16 cellular contexts compared by ENCODE assay signal in genomic region chr6:44269168-44269920, GRCh38. TPM values are rescaled to one million over a fixed set of nuclear protein-coding genes. Genes with fewer than 3 reads are reported as not detected.
DNase-seq lines count a peak whose midpoint lies in the region; ATAC-seq, FAIRE-seq and TF ChIP-seq lines count a peak whose summit lies in the region.
"Had no signal": no experiment of that assay in that cellular context is flagged by ENCODE, and none has a peak within 500 bp of the region (broad histone marks: within the 10 kb centered on the region; RNA-seq: fewer than 3 reads in every experiment).

No MANE protein-coding gene starts in this region.

- peaks cover 12% of the 10 kb centered on the region for H4K20me1 ChIP-seq in astrocyte (ENCODE audit: insufficient read depth, low read length)

- H3K4me2 ChIP-seq in astrocyte (ENCODE audit: low read length) = no peak overlapping the region

- no peak for FAIRE-seq in astrocyte (lab: Jason Lieb, UNC)
- FAIRE-seq: colon, GM19239, small intestine had no signal

- H3K9me3 ChIP-seq in CD4-positive, CD25-positive, alpha-beta regulatory T cell (ENCODE audit: control insufficient read depth in 2 of 2, low read length in 2 of 2) = no peaks in the 10 kb centered on the region
- no peaks in the 10 kb centered on the region for H3K9me3 ChIP-seq in astrocyte (ENCODE audit: insufficient read depth, low read depth, low read length)
- H3K9me3 ChIP-seq: transverse colon had no signal

- H3K4me1 Mint-ChIP-seq in CD4-positive, CD25-positive, alpha-beta regulatory T cell = peaks cover 0 to 42% (median 19%) of the 10 kb centered on the region in 4 donors
- H3K4me1 Mint-ChIP-seq in astrocyte (ENCODE audit: low read depth, unreplicated experiment) (peaks cover 4% of the 10 kb centered on the region), naive B cell (peaks cover 31 to 45% (median 42%) of the 10 kb centered on the region in 3 donors)

- DNase-seq in CD4-positive, CD25-positive, alpha-beta regulatory T cell = no peak
- DNase-seq in ELR (ENCODE audit: low read depth) (peak; percentile 53), astrocyte (ENCODE audit: low read depth) (no peak), naive B cell (no peak), NCI-H2081 (lab: John Stamatoyannopoulos, UW) (no peak), DMS153 treated with DMSO at 0.1 percent for 48 hours (lab: John Stamatoyannopoulos, UW; ENCODE audit: unreplicated experiment) (no peak), GM19238 (ENCODE audit: insufficient read length, low spot score) (no peak)
- DNase-seq: DMS 273 treated with DMSO at 0.1 percent for 48 hours, MV-4-11, NCI-H446, small intestine, transverse colon had no signal

- H3K4me1 ChIP-seq in CD4-positive, CD25-positive, alpha-beta regulatory T cell (ENCODE audit: control insufficient read depth, insufficient read depth, low read length, poor library complexity, severe bottlenecking) = peaks cover 18% of the 10 kb centered on the region
- H3K4me1 ChIP-seq in astrocyte (ENCODE audit: insufficient read depth, low read length) = peaks cover 5% of the 10 kb centered on the region

- no peak for TF ChIP-seq CTCF in astrocyte (IDR thresholded peaks at IDR 0.05; ENCODE audit: insufficient read depth, low read depth, low read length)

- H3K9me3 Mint-ChIP-seq in CD4-positive, CD25-positive, alpha-beta regulatory T cell = peaks cover 0 to 2% (median 0%) of the 10 kb centered on the region in 7 donors
- H3K9me3 Mint-ChIP-seq in astrocyte (ENCODE audit: unreplicated experiment) (no peaks in the 10 kb centered on the region), naive B cell (no peaks in the 10 kb centered on the region)

- H3K4me3 ChIP-seq in CD4-positive, CD25-positive, alpha-beta regulatory T cell (ENCODE audit: low read depth, low read length) = no peak overlapping the region
- H3K4me3 ChIP-seq in astrocyte (ENCODE audit: insufficient read depth, low read depth, low read length) = no peak overlapping the region

- H3K4me3 Mint-ChIP-seq in CD4-positive, CD25-positive, alpha-beta regulatory T cell = peak overlapping the region; percentile 6 to 82 (median 70)
- H3K4me3 Mint-ChIP-seq in astrocyte (ENCODE audit: unreplicated experiment) (peak overlapping the region; percentile 78), naive B cell (peak overlapping the region; percentile 63 to 91 (median 73))

- H3K27me3 ChIP-seq in CD4-positive, CD25-positive, alpha-beta regulatory T cell (ENCODE audit: control insufficient read depth, insufficient read depth, low read length) = peaks cover 19% of the 10 kb centered on the region
- peaks cover 40% of the 10 kb centered on the region for H3K27me3 ChIP-seq in astrocyte (ENCODE audit: insufficient read depth, low read length)

- peaks cover 60% of the 10 kb centered on the region for H3K27me3 Mint-ChIP-seq in CD4-positive, CD25-positive, alpha-beta regulatory T cell
- H3K27me3 Mint-ChIP-seq in astrocyte (ENCODE audit: low read depth, unreplicated experiment) (peaks cover 53% of the 10 kb centered on the region), naive B cell (peaks cover 31 to 48% (median 41%) of the 10 kb centered on the region in 3 donors)

- peak overlapping the region in 1 of 3 donors; percentile 48 for H3K27ac Mint-ChIP-seq in CD4-positive, CD25-positive, alpha-beta regulatory T cell
- H3K27ac Mint-ChIP-seq in astrocyte (ENCODE audit: unreplicated experiment) = no peak overlapping the region
- peak overlapping the region in 1 of 6 donors; percentile 9 for H3K27ac Mint-ChIP-seq in naive B cell

- H3K36me3 Mint-ChIP-seq in CD4-positive, CD25-positive, alpha-beta regulatory T cell = peaks cover 3% of the 10 kb centered on the region
- H3K36me3 Mint-ChIP-seq in astrocyte (ENCODE audit: low read depth, unreplicated experiment) (no peaks in the 10 kb centered on the region), naive B cell (peaks cover 5% of the 10 kb centered on the region in 2 donors)

- H3K79me2 ChIP-seq in astrocyte (ENCODE audit: insufficient read depth, low read length) = peaks cover 5% of the 10 kb centered on the region

- H3K9ac ChIP-seq in astrocyte (ENCODE audit: low read length) = no peak overlapping the region

- H3K27ac ChIP-seq in CD4-positive, CD25-positive, alpha-beta regulatory T cell (ENCODE audit: insufficient read depth, low read length, poor library complexity, severe bottlenecking) = no peak overlapping the region
- no peak overlapping the region for H3K27ac ChIP-seq in astrocyte (ENCODE audit: low read depth, low read length)
- H3K27ac ChIP-seq: transverse colon had no signal

- H2AFZ ChIP-seq in astrocyte (ENCODE audit: low read depth, low read length) = no peak overlapping the region

- H3K36me3 ChIP-seq in CD4-positive, CD25-positive, alpha-beta regulatory T cell (ENCODE audit: control insufficient read depth, insufficient read depth, low read length) = no peaks in the 10 kb centered on the region
- H3K36me3 ChIP-seq in astrocyte (ENCODE audit: insufficient read depth, low read length) = no peaks in the 10 kb centered on the region
- H3K36me3 ChIP-seq: transverse colon had no signal

- no peak for ATAC-seq in CD4-positive, CD25-positive, alpha-beta regulatory T cell (ENCODE audit: low read depth in 2 of 2)
- ATAC-seq in naive B cell (ENCODE audit: low read depth in 2 of 2) = no peak
- ATAC-seq in GM18858 (IDR thresholded peaks at IDR 0.05; ENCODE audit: unreplicated experiment) = no peak

RNA-seq across cellular contexts. Expression of gene TMEM151B, which starts 0.9 kb away (rescaled TPM):
- total RNA-seq in CD4-positive, CD25-positive, alpha-beta regulatory T cell = not detected
- not detected for polyA plus RNA-seq in CD4-positive, CD25-positive, alpha-beta regulatory T cell
- 0.07 and 0.09 TPM in 2 replicates for total RNA-seq in astrocyte
- not detected for polyA plus RNA-seq in naive B cell (ENCODE audit: low read depth in 6 of 6)
- total RNA-seq: myocyte had no signal

RNA-seq across cellular contexts. Expression of gene NFKBIE, which starts 4.0 kb away (rescaled TPM):
- total RNA-seq in CD4-positive, CD25-positive, alpha-beta regulatory T cell = 53.8 TPM
- 1 to 10 TPM; 3.6 to 7.0 (median 6.1) TPM for polyA plus RNA-seq in CD4-positive, CD25-positive, alpha-beta regulatory T cell
- total RNA-seq in astrocyte = 10.1 and 11.0 TPM in 2 replicates
- 10 to 100 TPM; 22.1 to 30.8 (median 27.9) TPM for polyA plus RNA-seq in naive B cell (ENCODE audit: low read depth in 6 of 6)

RNA-seq across cellular contexts. Expression of gene SLC35B2, which starts 12.0 kb away (rescaled TPM):
- 14.8 TPM for total RNA-seq in CD4-positive, CD25-positive, alpha-beta regulatory T cell
- polyA plus RNA-seq in CD4-positive, CD25-positive, alpha-beta regulatory T cell = 10 to 100 TPM; 33.0 to 42.4 (median 36.8) TPM
- total RNA-seq in astrocyte = 61.8 and 66.6 TPM in 2 replicates
- 10 to 100 TPM; 24.2 to 38.6 (median 27.2) TPM for polyA plus RNA-seq in naive B cell (ENCODE audit: low read depth in 6 of 6)

RNA-seq across cellular contexts. Expression of gene HSP90AB1, which starts 22.4 kb away (rescaled TPM):
- 399 TPM for total RNA-seq in CD4-positive, CD25-positive, alpha-beta regulatory T cell
- polyA plus RNA-seq in CD4-positive, CD25-positive, alpha-beta regulatory T cell = 100 to 1,000 TPM; 264 to 426 (median 333) TPM
- 859 and 914 TPM in 2 replicates for total RNA-seq in astrocyte
- polyA plus RNA-seq in naive B cell (ENCODE audit: low read depth in 6 of 6) = 100 to 1,000 TPM; 420 to 486 (median 447) TPM

RNA-seq across cellular contexts. Expression of gene AARS2, which starts 43.8 kb away (rescaled TPM):
- total RNA-seq in CD4-positive, CD25-positive, alpha-beta regulatory T cell = 15.7 TPM
- polyA plus RNA-seq in CD4-positive, CD25-positive, alpha-beta regulatory T cell = 1 to 10 TPM; 3.6 to 8.3 (median 6.1) TPM
- 10.9 and 12.3 TPM in 2 replicates for total RNA-seq in astrocyte
- polyA plus RNA-seq in naive B cell (ENCODE audit: low read depth in 6 of 6) = 10 to 100 TPM in 1 of 6 donors, 1 to 10 TPM in 5; 5.6 to 12.8 (median 7.8) TPM
